ENCODE assay signal across 25 cellular contexts in the genomic region with DNA sequence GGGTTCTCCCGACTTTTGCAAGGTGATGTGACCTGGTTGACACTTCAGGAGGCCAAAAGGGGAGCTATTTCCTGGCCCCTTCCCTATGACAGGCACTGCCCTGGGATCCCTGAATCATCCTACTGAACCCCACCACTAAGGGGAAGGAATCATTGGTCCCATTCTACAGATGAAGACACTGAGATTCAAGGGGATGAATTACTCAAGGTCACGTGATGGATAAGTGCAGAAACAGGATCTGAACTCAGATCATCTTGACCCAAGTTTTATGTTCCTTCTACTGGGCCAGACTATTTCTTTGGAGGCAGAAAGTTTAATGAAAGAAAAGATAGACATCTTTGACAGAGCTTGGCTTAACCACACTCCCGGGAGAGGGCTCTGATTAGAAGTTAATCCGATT.
DNase-seq lines count a peak whose midpoint lies in the region; ATAC-seq, FAIRE-seq and TF ChIP-seq lines count a peak whose summit lies in the region.
"Had no signal": no experiment of that assay in that cellular context is flagged by ENCODE, and none has a peak within 500 bp of the region (broad histone marks: within the 10 kb centered on the region; RNA-seq: fewer than 3 reads in every experiment).

No MANE protein-coding gene starts in this region.

- no peak overlapping the region for H3K4me3 Mint-ChIP-seq in WTC11
- H3K4me3 Mint-ChIP-seq: CD14-positive monocyte; CD4-positive, alpha-beta memory T cell; CD4-positive, CD25-positive, alpha-beta regulatory T cell; CD8-positive, alpha-beta memory T cell had no signal

- H2BK5ac ChIP-seq in H1 (ENCODE audit: low read depth, low read length) = no peak overlapping the region

- TF ChIP-seq CTCF in WTC11 (IDR thresholded peaks at IDR 0.05) (no peak), K562 (IDR thresholded peaks at IDR 0.05 in 2 of 3, conservative IDR thresholded peaks at IDR 0.05 in 1 of 3; ENCODE audit: insufficient read depth in 2 of 3, low read depth in 1 of 3, low read length in 3 of 3) (no peak), H1 (IDR thresholded peaks at IDR 0.05; ENCODE audit: control extremely low read depth in 1 of 3, insufficient read depth in 1 of 3, low read depth in 1 of 3, low read length in 3 of 3) (no peak), spleen (IDR thresholded peaks at IDR 0.05 in 8 of 11, conservative IDR thresholded peaks at IDR 0.05 in 3 of 11) (no peak)

- H3K79me1 ChIP-seq in H1 (ENCODE audit: low read depth, low read length) = no peaks in the 10 kb centered on the region

- in situ Hi-C loops in K562 (cut with MboI) = no loop called here

- peaks cover 14% of the 10 kb centered on the region for H3K4me1 Mint-ChIP-seq in WTC11
- H3K4me1 Mint-ChIP-seq: CD14-positive monocyte; CD4-positive, alpha-beta memory T cell; CD4-positive, CD25-positive, alpha-beta regulatory T cell; CD8-positive, alpha-beta memory T cell had no signal

- H2AK5ac ChIP-seq in H1 (ENCODE audit: low read depth, low read length) = no peak overlapping the region

- H4K91ac ChIP-seq in H1 (replicated peaks; ENCODE audit: insufficient read length, low read length) = no peak overlapping the region

- H3K18ac ChIP-seq in H1 (ENCODE audit: extremely low read depth, low read length) = no peak overlapping the region

- H3K4me1 ChIP-seq in HUES48 (ENCODE audit: control insufficient read depth, insufficient read depth, low read length) = peaks cover 19% of the 10 kb centered on the region
- no peaks in the 10 kb centered on the region for H3K4me1 ChIP-seq in K562 (replicated peaks in 1 of 2; ENCODE audit: control insufficient read depth in 2 of 2, insufficient read depth in 2 of 2, low read length in 2 of 2)
- peaks cover 0 to 3% (median 0%) of the 10 kb centered on the region in 4 experiments; a peak in 2 of 7 replicates for H3K4me1 ChIP-seq in H1 (replicated peaks in 1 of 4; ENCODE audit: control insufficient read depth in 3 of 4, insufficient read depth in 4 of 4, low read length in 3 of 4)
- H3K4me1 ChIP-seq in spleen = no peaks in the 10 kb centered on the region
- H3K4me1 ChIP-seq: A549, BE2C, BLaER1 had no signal

- H3K27ac ChIP-seq in HUES48 (ENCODE audit: low read depth, low read length) (peak overlapping the region; percentile 15), K562 (ENCODE audit: extremely low read depth, low read depth, low read length) (no peak overlapping the region), H1 (ENCODE audit: low read depth, low read length) (no peak overlapping the region), spleen (no peak overlapping the region)
- H3K27ac ChIP-seq: A549, BLaER1 had no signal

- no peak overlapping the region for H2BK120ac ChIP-seq in H1 (replicated peaks; ENCODE audit: low read depth, low read length)

- H3K9me3 Mint-ChIP-seq in WTC11 = no peaks in the 10 kb centered on the region
- H3K9me3 Mint-ChIP-seq: CD4-positive, CD25-positive, alpha-beta regulatory T cell had no signal

- WGBS in K562 (ENCODE audit: insufficient coverage, low coverage, missing lambda C conversion rate) = 2% methylated on average over 4 of the region's 4 CpGs
- 78% methylated on average over 4 of the region's 4 CpGs; no CpG with 5 or more reads in 1 of the 2 experiments for WGBS in H1 (ENCODE audit: extremely low coverage in 1 of 2, insufficient coverage in 1 of 2, insufficient read length in 1 of 2, insufficient replicate concordance in 2 of 2, low coverage in 1 of 2, low lambda C conversion rate in 2 of 2, missing lambda C conversion rate in 1 of 2), 2 experiments
- 66 to 83% (median 74%) methylated on average over 4 of the region's 4 CpGs for WGBS in spleen, 5 donors

- no peaks in the 10 kb centered on the region for H3K23me2 ChIP-seq in H1 (ENCODE audit: low read depth, low read length)

- no peak overlapping the region for H2BK12ac ChIP-seq in H1 (ENCODE audit: low read depth, low read length)

- H3K56ac ChIP-seq in H1 (replicated peaks; ENCODE audit: insufficient read length, low read depth, low read length) = no peak overlapping the region

- H4K20me1 ChIP-seq in K562 (replicated peaks; ENCODE audit: control insufficient read depth, insufficient read depth, low read length) (no peaks in the 10 kb centered on the region), H1 (replicated peaks in 1 of 2; ENCODE audit: control insufficient read depth in 1 of 2, insufficient read depth in 2 of 2, low read length in 2 of 2) (peaks cover 0 to 2% of the 10 kb centered on the region in 2 experiments)
- H4K20me1 ChIP-seq: BLaER1 had no signal

- no peaks in the 10 kb centered on the region for H3K36me3 ChIP-seq in HUES48 (ENCODE audit: control insufficient read depth, insufficient read depth, low read length)
- no peaks in the 10 kb centered on the region for H3K36me3 ChIP-seq in K562 (ENCODE audit: control insufficient read depth, insufficient read depth, low read length)
- no peaks in the 10 kb centered on the region for H3K36me3 ChIP-seq in H1 (ENCODE audit: control insufficient read depth in 2 of 4, insufficient read depth in 4 of 4, low read length in 3 of 4)
- H3K36me3 ChIP-seq in spleen = no peaks in the 10 kb centered on the region
- H3K36me3 ChIP-seq: BE2C, BLaER1 had no signal

- H4K8ac ChIP-seq in H1 (ENCODE audit: extremely low read depth, insufficient read depth, low read length) = no peak overlapping the region

- peaks cover 82% of the 10 kb centered on the region for H3K27me3 Mint-ChIP-seq in WTC11 (ENCODE audit: low read depth)

- H3K9me3 ChIP-seq in HUES48 (ENCODE audit: control insufficient read depth, insufficient read depth, low read length) (no peaks in the 10 kb centered on the region), K562 (replicated peaks; ENCODE audit: control insufficient read depth, insufficient read depth, low read depth, low read length) (no peaks in the 10 kb centered on the region), H1 (ENCODE audit: insufficient read depth in 2 of 2, low read depth in 1 of 2, low read length in 1 of 2) (no peaks in the 10 kb centered on the region), spleen (no peaks in the 10 kb centered on the region)
- H3K9me3 ChIP-seq: A549, BE2C, BLaER1 had no signal

- no peak for TF ChIP-seq EP300 in K562 (IDR thresholded peaks at IDR 0.05; ENCODE audit: low read length)
- TF ChIP-seq EP300 in H1 (IDR thresholded peaks at IDR 0.05; ENCODE audit: borderline replicate concordance in 1 of 2, low read depth in 2 of 2, low read length in 2 of 2) = no peak

- no peaks in the 10 kb centered on the region for H3K9me1 ChIP-seq in K562 (ENCODE audit: control insufficient read depth, insufficient read depth, low read length)

- no peak overlapping the region for H4K5ac ChIP-seq in H1 (ENCODE audit: insufficient read length, low read depth, low read length)

- H2AFZ ChIP-seq in K562 (ENCODE audit: low read depth, low read length) = no peak overlapping the region
- H2AFZ ChIP-seq in H1 (ENCODE audit: low read length) = no peak overlapping the region

- no peak overlapping the region for H3K4me2 ChIP-seq in K562 (ENCODE audit: insufficient read depth, low read length)
- no peak overlapping the region for H3K4me2 ChIP-seq in H1 (ENCODE audit: insufficient read depth in 1 of 2, low read depth in 2 of 2, low read length in 2 of 2)
- H3K4me2 ChIP-seq: A549, BLaER1 had no signal

- no peak overlapping the region for H2BK15ac ChIP-seq in H1 (ENCODE audit: low read length)

- H3K27ac Mint-ChIP-seq in WTC11 = no peak overlapping the region
- H3K27ac Mint-ChIP-seq: CD14-positive monocyte; CD4-positive, alpha-beta memory T cell; CD4-positive, CD25-positive, alpha-beta regulatory T cell; CD8-positive, alpha-beta memory T cell had no signal

- no TSS peak for BruUV-seq in K562 (replicated peaks; lab: Mats Ljungman, UMichigan)

- H3K27me3 ChIP-seq in HUES48 (ENCODE audit: control insufficient read depth, insufficient read depth, low read length) (peaks cover 87% of the 10 kb centered on the region), K562 (ENCODE audit: control insufficient read depth in 2 of 2, insufficient read depth in 2 of 2, low read length in 2 of 2) (peaks cover 16 to 42% of the 10 kb centered on the region in 2 experiments), H1 (replicated peaks in 1 of 4; ENCODE audit: control insufficient read depth in 3 of 4, extremely low read depth in 1 of 4, insufficient read depth in 3 of 4, low read length in 3 of 4) (peaks cover 9 to 61% (median 35%) of the 10 kb centered on the region in 4 experiments), spleen (replicated peaks in 1 of 7) (peaks cover 0 to 39% (median 0%) of the 10 kb centered on the region in 7 donors)
- H3K27me3 ChIP-seq: BE2C, BLaER1 had no signal

- no peak overlapping the region for H3K23ac ChIP-seq in H1 (ENCODE audit: insufficient read length)

- TF ChIP-seq RAD21 in K562 (CRISPR knock-in tag; conservative IDR thresholded peaks at IDR 0.05 in 1 of 2, IDR thresholded peaks at IDR 0.05 in 1 of 2) = no peak
- TF ChIP-seq RAD21 in H1 (IDR thresholded peaks at IDR 0.05 in 1 of 2, conservative IDR thresholded peaks at IDR 0.05 in 1 of 2; ENCODE audit: low read depth in 2 of 2, low read length in 2 of 2) = no peak

- intact Hi-C loops in K562 (cut with micrococcal nuclease) (no loop called here), spleen (cut with DNase I; ENCODE audit: low total_unique reads) (loop anchor here (10.0 kb wide), 1 partner anchor 214 kb away; no protein-coding TSS in a partner anchor)

- POLR2A ChIA-PET in WTC11 (lab: Charles Lee) = no interaction called here
- POLR2A ChIA-PET in K562 (lab: Yijun Ruan, JAX) = no interaction called here
- POLR2A ChIA-PET in H1 (lab: Charles Lee; ENCODE audit: partially characterized antibody) = no interaction called here

- CTCF ChIA-PET in WTC11 (lab: Charles Lee) (interaction anchor here (0.9 to 1.5 kb wide), 3 partner anchors 22 to 218 kb away, joined by 3 read pairs; no protein-coding TSS in a partner anchor), K562 (lab: Yijun Ruan, JAX; ENCODE audit: low intra/inter-chr PET ratio) (no interaction called here), H1 (lab: Charles Lee; ENCODE audit: partially characterized antibody) (no interaction called here)

- DNase-seq in WTC11 (ENCODE audit: low spot score) (no peak), K562 (ENCODE audit: extremely low read depth in 1 of 4, low spot score in 3 of 4) (no peak), H1 (ENCODE audit: low read depth in 1 of 2, low spot score in 2 of 2) (no peak), 8988T (no peak), spleen (no peak), SKM-1 treated with dmso at 0.1 percent for 144 hours (lab: John Stamatoyannopoulos, UW; ENCODE audit: unreplicated experiment) (no peak)
- DNase-seq: BE2C; C1 segment of cervical spinal cord; CD4-positive, alpha-beta memory T cell; CD4-positive, CD25-positive, alpha-beta regulatory T cell; CD8-positive, alpha-beta memory T cell; COR-L47; DMS 273 treated with DMSO at 0.1 percent for 48 hours; DMS153; DMS53; DMS79; DND-41; EL; GDM1 had no signal

- H3K36me3 Mint-ChIP-seq in WTC11 = no peaks in the 10 kb centered on the region
- H3K36me3 Mint-ChIP-seq: CD14-positive monocyte; CD4-positive, alpha-beta memory T cell; CD4-positive, CD25-positive, alpha-beta regulatory T cell; CD8-positive, alpha-beta memory T cell had no signal

- no peaks in the 10 kb centered on the region for H3K79me2 ChIP-seq in K562 (ENCODE audit: control insufficient read depth, insufficient read depth, low read length)
- no peaks in the 10 kb centered on the region for H3K79me2 ChIP-seq in H1 (ENCODE audit: control insufficient read depth in 1 of 2, insufficient read depth in 2 of 2, low read length in 2 of 2)

- H3K9ac ChIP-seq in HUES48 (ENCODE audit: low read depth, low read length) (no peak overlapping the region), K562 (ENCODE audit: insufficient read depth in 1 of 2, low read depth in 2 of 2, low read length in 2 of 2) (no peak overlapping the region), H1 (replicated peaks in 1 of 4; ENCODE audit: extremely low read depth in 1 of 4, low read depth in 3 of 4, low read length in 3 of 4) (no peak overlapping the region)
- H3K9ac ChIP-seq: BLaER1 had no signal

- no peak for ATAC-seq in WTC11
- no peak for ATAC-seq in K562
- ATAC-seq: A549 had no signal

- H3K4me3 ChIP-seq in HUES48 (ENCODE audit: low read depth, low read length) (no peak overlapping the region), K562 (no peak overlapping the region), H1 (ENCODE audit: extremely low read depth in 1 of 4, insufficient read depth in 2 of 4, low read depth in 3 of 4, low read length in 4 of 4) (no peak overlapping the region), spleen (no peak overlapping the region)
- H3K4me3 ChIP-seq: A549, BLaER1 had no signal

- H3K4ac ChIP-seq in H1 (replicated peaks; ENCODE audit: insufficient read length, low read depth, low read length) = no peak overlapping the region

- no peak for TF ChIP-seq POLR2A in K562 (conservative IDR thresholded peaks at IDR 0.05)
- no peak for TF ChIP-seq POLR2A in H1 (IDR thresholded peaks at IDR 0.05; ENCODE audit: control extremely low read depth in 1 of 2, low read depth in 2 of 2, low read length in 2 of 2)
- no peak for TF ChIP-seq POLR2A in spleen (IDR thresholded peaks at IDR 0.05)

- H3K14ac ChIP-seq in H1 (ENCODE audit: insufficient read length) = no peak overlapping the region

- no peak overlapping the region for H2BK20ac ChIP-seq in H1 (ENCODE audit: low read length)

- no peak for FAIRE-seq in K562 (lab: Jason Lieb, UNC)
- peak; percentile 7 for FAIRE-seq in H1 (lab: Jason Lieb, UNC)
- FAIRE-seq: A549, GM12891, GM19239 had no signal
